25 cellular contexts compared by ENCODE assay signal in genomic region chr2:153880926-153881325, GRCh38. TPM values are rescaled to one million over a fixed set of nuclear protein-coding genes. Genes with fewer than 3 reads are reported as not detected.
A peak's percentile ranks its signal among the peaks of the same experiment; 100 is the strongest.
DNase-seq lines count a peak whose midpoint lies in the region; FAIRE-seq and TF ChIP-seq lines count a peak whose summit lies in the region.
"Had no signal": no experiment of that assay in that cellular context is flagged by ENCODE, and none has a peak within 500 bp of the region (broad histone marks: within the 10 kb centered on the region; RNA-seq: fewer than 3 reads in every experiment).

No MANE protein-coding gene starts in this region.

- no peaks in the 10 kb centered on the region for H3K4me1 ChIP-seq in Caco-2
- H3K4me1 ChIP-seq: BE2C, BLaER1 had no signal

- TF ChIP-seq CTCF in Caco-2 (IDR thresholded peaks at IDR 0.05; ENCODE audit: insufficient read depth in 1 of 2, low read depth in 1 of 2, low read length in 1 of 2, severe bottlenecking in 1 of 2, unreplicated experiment in 1 of 2), result no peak

- no peak overlapping the region for H3K4me3 ChIP-seq in Caco-2 (ENCODE audit: low read depth, low read length)
- H3K4me3 ChIP-seq: BLaER1, GM12878 had no signal

- no peaks in the 10 kb centered on the region for H3K4me1 Mint-ChIP-seq in Caco-2 (ENCODE audit: low read depth, unreplicated experiment)
- H3K4me1 Mint-ChIP-seq: CD14-positive monocyte; CD4-positive, alpha-beta memory T cell; CD4-positive, CD25-positive, alpha-beta regulatory T cell; CD8-positive, alpha-beta memory T cell had no signal

- no peaks in the 10 kb centered on the region for H3K36me3 Mint-ChIP-seq in Caco-2 (ENCODE audit: insufficient read depth, unreplicated experiment)
- H3K36me3 Mint-ChIP-seq: CD14-positive monocyte; CD4-positive, alpha-beta memory T cell; CD4-positive, CD25-positive, alpha-beta regulatory T cell; CD8-positive, alpha-beta memory T cell had no signal

- CTCF ChIA-PET in Caco-2 (lab: Charles Lee), result no interaction called here

- H3K27me3 Mint-ChIP-seq in Caco-2 (ENCODE audit: insufficient read depth, unreplicated experiment), result no peaks in the 10 kb centered on the region
- H3K27me3 Mint-ChIP-seq: CD4-positive, alpha-beta memory T cell; CD4-positive, CD25-positive, alpha-beta regulatory T cell; CD8-positive, alpha-beta memory T cell had no signal

- no peaks in the 10 kb centered on the region for H3K9me3 ChIP-seq in Caco-2
- H3K9me3 ChIP-seq: BE2C, BLaER1 had no signal

- DNase-seq in cerebellar cortex (ENCODE audit: low spot score) (peak; percentile 95), cerebellum (ENCODE audit: low spot score) (peak; percentile 74), myocyte (ENCODE audit: low read depth) (peak; percentile 53), NCI-H2227 treated with DMSO at 0.1 percent for 48 hours (lab: John Stamatoyannopoulos, UW) (no peak), NCI-H748 treated with DMSO at 0.1 percent for 48 hours (lab: John Stamatoyannopoulos, UW) (no peak), H54 (ENCODE audit: insufficient read length, low spot score) (no peak), Caco-2 (no peak)
- DNase-seq: 8988T; ACHN; BE2C; Calu3; CD4-positive, alpha-beta memory T cell; CD4-positive, CD25-positive, alpha-beta regulatory T cell; CD8-positive, alpha-beta memory T cell; COR-L47; DMS79 treated with DMSO at 0.1 percent for 48 hours; GDM1 had no signal

- H3K27me3 ChIP-seq in Caco-2 (replicated peaks; ENCODE audit: control insufficient read depth, insufficient read depth, low read length), result no peaks in the 10 kb centered on the region
- H3K27me3 ChIP-seq: BE2C, BLaER1 had no signal

- TF ChIP-seq POLR2A in H54 (IDR thresholded peaks at IDR 0.05; ENCODE audit: low read depth, low read length), result no peak

- no TSS peak for BruUV-seq in Caco-2 (replicated peaks; lab: Mats Ljungman, UMichigan)

- H3K36me3 ChIP-seq in Caco-2 (ENCODE audit: control insufficient read depth, insufficient read depth, low read length), result no peaks in the 10 kb centered on the region
- H3K36me3 ChIP-seq: BE2C, BLaER1 had no signal

- no peak for FAIRE-seq in H54 (lab: Jason Lieb, UNC)
- FAIRE-seq: D721Med, GM12878, GM12892, GM18507 had no signal

- no peak overlapping the region for H3K4me3 Mint-ChIP-seq in Caco-2 (ENCODE audit: unreplicated experiment)
- H3K4me3 Mint-ChIP-seq: CD14-positive monocyte; CD4-positive, alpha-beta memory T cell; CD4-positive, CD25-positive, alpha-beta regulatory T cell; CD8-positive, alpha-beta memory T cell had no signal

- intact Hi-C loops in Caco-2 (cut with micrococcal nuclease; ENCODE audit: unreplicated experiment), result no loop called here

- H3K9me3 Mint-ChIP-seq in Caco-2 (ENCODE audit: unreplicated experiment), result no peaks in the 10 kb centered on the region
- H3K9me3 Mint-ChIP-seq: CD14-positive monocyte had no signal

- H3K27ac Mint-ChIP-seq in Caco-2 (ENCODE audit: unreplicated experiment), result no peak overlapping the region
- H3K27ac Mint-ChIP-seq: CD14-positive monocyte; CD4-positive, alpha-beta memory T cell; CD4-positive, CD25-positive, alpha-beta regulatory T cell; CD8-positive, alpha-beta memory T cell had no signal

- POLR2A ChIA-PET in Caco-2 (lab: Charles Lee), result no interaction called here

RNA-seq across cellular contexts. Expression of gene GALNT13, which starts 9.2 kb away (rescaled TPM):
- total RNA-seq in cerebellum (14.2 TPM), myocyte (1.7 and 2.2 TPM in 2 replicates), Caco-2 (2022) (not detected in 2 replicates)
- 4.4 TPM for polyA plus RNA-seq in myocyte (2012)
- total RNA-seq: A673; Calu3; CD4-positive, CD25-positive, alpha-beta regulatory T cell; CD8-positive, alpha-beta memory T cell; GM12878 had no signal
- polyA plus RNA-seq: AG04450; CD14-positive monocyte; CD4-positive, alpha-beta memory T cell; CD8-positive, alpha-beta memory T cell had no signal

Comparison
In these comparisons a context has a peak if more than half of its experiments do, and no peak if none do; other contexts are left out.
1. DNase-seq: peak in cerebellar cortex (single experiment), cerebellum (single experiment) and myocyte (single experiment); none in NCI-H2227 treated with DMSO at 0.1 percent for 48 hours (single experiment), NCI-H748 treated with DMSO at 0.1 percent for 48 hours (single experiment), H54 (single experiment) and Caco-2 (0 of 2).